ENCODE assay signal across 1 cellular context in genomic region chr2:150486539-150487484, GRCh38.
TF ChIP-seq lines count a peak whose summit lies in the region.

No MANE protein-coding gene starts in this region.

TF ChIP-seq in HEK293, 187 proteins besides CTCF, POLR2A, EP300 and RAD21 (continued from another document):
- no peak for TF ChIP-seq ZSCAN5A (tag by site-specific recombination; IDR thresholded peaks at IDR 0.05)
- TF ChIP-seq ZBTB26 (tag by site-specific recombination; optimal IDR thresholded peaks at IDR 0.05): peak; percentile 74
- peak; percentile 74; the same call in 1 of the 2 replicates for TF ChIP-seq PRDM10 (tag by site-specific recombination; IDR thresholded peaks at IDR 0.05)
- no peak for TF ChIP-seq ZNF2 (tag by site-specific recombination; IDR thresholded peaks at IDR 0.05)
- no peak for TF ChIP-seq BCL11A (tag by site-specific recombination; IDR thresholded peaks at IDR 0.05; ENCODE audit: low read depth)
- TF ChIP-seq TCF7L2 (IDR thresholded peaks at IDR 0.05; ENCODE audit: borderline replicate concordance, low read depth, low read length): no peak
- no peak for TF ChIP-seq ZNF19 (tag by site-specific recombination; IDR thresholded peaks at IDR 0.05; ENCODE audit: low read depth)
- TF ChIP-seq ZNF768 (tag by site-specific recombination; IDR thresholded peaks at IDR 0.05): no peak
- no peak for TF ChIP-seq ZNF221 (tag by site-specific recombination; IDR thresholded peaks at IDR 0.05; ENCODE audit: borderline replicate concordance)
- TF ChIP-seq SCRT1 (tag by site-specific recombination; IDR thresholded peaks at IDR 0.05; ENCODE audit: borderline replicate concordance): no peak
- no peak for TF ChIP-seq ZNF10 (tag by site-specific recombination; IDR thresholded peaks at IDR 0.05)
- no peak for TF ChIP-seq ZNF585B (tag by site-specific recombination; IDR thresholded peaks at IDR 0.05)
- no peak for TF ChIP-seq ZNF37A (tag by site-specific recombination; IDR thresholded peaks at IDR 0.05)
- TF ChIP-seq ZNF280C (tag by site-specific recombination; IDR thresholded peaks at IDR 0.05): no peak
- no peak for TF ChIP-seq ZNF544 (tag by site-specific recombination; IDR thresholded peaks at IDR 0.05)
- no peak for TF ChIP-seq KLF7 (tag by site-specific recombination; IDR thresholded peaks at IDR 0.05; ENCODE audit: borderline replicate concordance)
- no peak for TF ChIP-seq ZNF530 (tag by site-specific recombination; IDR thresholded peaks at IDR 0.05; ENCODE audit: low read depth)
- no peak for TF ChIP-seq ZNF416 (tag by site-specific recombination; IDR thresholded peaks at IDR 0.05)
- peak; percentile 94 for TF ChIP-seq PRDM1 (tag by site-specific recombination; IDR thresholded peaks at IDR 0.05)
- no peak for TF ChIP-seq ZNF791 (tag by site-specific recombination; IDR thresholded peaks at IDR 0.05)
- TF ChIP-seq ZNF785 (tag by site-specific recombination; IDR thresholded peaks at IDR 0.05): no peak
- no peak for TF ChIP-seq PRDM2 (tag by site-specific recombination; IDR thresholded peaks at IDR 0.05; ENCODE audit: borderline replicate concordance)
- TF ChIP-seq ZNF449 (tag by site-specific recombination; IDR thresholded peaks at IDR 0.05): 0 out of 2 replicates have a peak, but pooled peaks have one; percentile 8
- TF ChIP-seq HOXA7 (CRISPR knock-in tag; IDR thresholded peaks at IDR 0.05; ENCODE audit: borderline replicate concordance): no peak
- TF ChIP-seq ZNF18 (tag by site-specific recombination; IDR thresholded peaks at IDR 0.05): no peak
- TF ChIP-seq ZFHX2 (tag by site-specific recombination; conservative IDR thresholded peaks at IDR 0.05): peak; percentile 4; the same call in 1 of the 2 replicates
- no peak for TF ChIP-seq SCRT2 (tag by site-specific recombination; IDR thresholded peaks at IDR 0.05)
- no peak for TF ChIP-seq GLI2 (tag by site-specific recombination; IDR thresholded peaks at IDR 0.05; ENCODE audit: borderline replicate concordance, low read depth)
- TF ChIP-seq ZSCAN30 (tag by site-specific recombination; IDR thresholded peaks at IDR 0.05): no peak
- no peak for TF ChIP-seq ZNF302 (tag by site-specific recombination; IDR thresholded peaks at IDR 0.05; ENCODE audit: low read depth)
- no peak for TF ChIP-seq ZNF629 (tag by site-specific recombination; IDR thresholded peaks at IDR 0.05)
- peak; percentile 69 for TF ChIP-seq ZBTB8A (tag by site-specific recombination; IDR thresholded peaks at IDR 0.05)
